Comparison of ENCODE assay signal across 14 cellular contexts in genomic region chr10:112580267-112580666, GRCh38.
DNase-seq lines count a peak whose midpoint lies in the region; ATAC-seq, FAIRE-seq and TF ChIP-seq lines count a peak whose summit lies in the region.
"Had no signal": no experiment of that assay in that cellular context is flagged by ENCODE, and none has a peak within 500 bp of the region (broad histone marks: within the 10 kb centered on the region; RNA-seq: fewer than 3 reads in every experiment).

No MANE protein-coding gene starts in this region.

- in situ Hi-C loops in K562 (cut with MboI): no loop called here

- ATAC-seq in K562 (no peak), HG02759 (IDR thresholded peaks at IDR 0.05; ENCODE audit: unreplicated experiment) (no peak)
- ATAC-seq: CD8-positive, alpha-beta T cell had no signal

- H4K8ac ChIP-seq in mesendoderm (ENCODE audit: low read depth, low read length): no peak overlapping the region

- H4K20me1 ChIP-seq in K562 (replicated peaks; ENCODE audit: control insufficient read depth, insufficient read depth, low read length): no peaks in the 10 kb centered on the region

- H2AK5ac ChIP-seq in mesendoderm (ENCODE audit: low read length): no peak overlapping the region

- H3K27me3 ChIP-seq in K562 (ENCODE audit: control insufficient read depth in 2 of 2, insufficient read depth in 2 of 2, low read length in 2 of 2) (no peaks in the 10 kb centered on the region), mesendoderm (ENCODE audit: insufficient read depth, low read length, poor library complexity) (no peaks in the 10 kb centered on the region)

- no peaks in the 10 kb centered on the region for H3K79me1 ChIP-seq in mesendoderm (ENCODE audit: low read length)

- H3K23ac ChIP-seq in mesendoderm (ENCODE audit: low read length): no peak overlapping the region

- no peak overlapping the region for H3K56ac ChIP-seq in mesendoderm (ENCODE audit: low read length)

- BruUV-seq in K562 (replicated peaks; lab: Mats Ljungman, UMichigan): no TSS peak

- TF ChIP-seq EP300 in K562 (IDR thresholded peaks at IDR 0.05; ENCODE audit: low read length): no peak

- CTCF ChIA-PET in K562 (lab: Yijun Ruan, JAX; ENCODE audit: low intra/inter-chr PET ratio): no interaction called here

- FAIRE-seq in K562 (lab: Jason Lieb, UNC): no peak
- FAIRE-seq: GM12892 had no signal

- no peak overlapping the region for H4K5ac ChIP-seq in mesendoderm (ENCODE audit: low read length)

- no peak overlapping the region for H3K18ac ChIP-seq in mesendoderm (ENCODE audit: low read length)

- H3K36me3 ChIP-seq in K562 (ENCODE audit: control insufficient read depth, insufficient read depth, low read length): no peaks in the 10 kb centered on the region
- H3K36me3 ChIP-seq in mesendoderm (ENCODE audit: control insufficient read depth, insufficient read depth, low read length): no peaks in the 10 kb centered on the region
- H3K36me3 ChIP-seq: HAP-1 had no signal

- H3K27ac ChIP-seq in K562 (ENCODE audit: extremely low read depth, low read depth, low read length) (no peak overlapping the region), mesendoderm (ENCODE audit: low read depth, low read length) (no peak overlapping the region)
- H3K27ac ChIP-seq: HL-60 had no signal

- no peak for TF ChIP-seq CTCF in K562 (IDR thresholded peaks at IDR 0.05 in 2 of 3, conservative IDR thresholded peaks at IDR 0.05 in 1 of 3; ENCODE audit: insufficient read depth in 2 of 3, low read depth in 1 of 3, low read length in 3 of 3)

- no peak overlapping the region for H3K9ac ChIP-seq in K562 (ENCODE audit: insufficient read depth in 1 of 2, low read depth in 2 of 2, low read length in 2 of 2)
- no peak overlapping the region for H3K9ac ChIP-seq in mesendoderm (ENCODE audit: low read length)

- no peak overlapping the region for H3K4ac ChIP-seq in mesendoderm (ENCODE audit: low read depth, low read length)

- POLR2A ChIA-PET in K562 (lab: Yijun Ruan, JAX): no interaction called here

- no peak for TF ChIP-seq POLR2A in K562 (conservative IDR thresholded peaks at IDR 0.05)

- H2AFZ ChIP-seq in K562 (ENCODE audit: low read depth, low read length): no peak overlapping the region

- no peaks in the 10 kb centered on the region for H3K9me3 ChIP-seq in K562 (replicated peaks; ENCODE audit: control insufficient read depth, insufficient read depth, low read depth, low read length)
- H3K9me3 ChIP-seq: HAP-1 had no signal

- no peak overlapping the region for H2BK15ac ChIP-seq in mesendoderm (replicated peaks; ENCODE audit: low read depth)

- 72% methylated on average over 2 of the region's 2 CpGs for WGBS in K562 (ENCODE audit: insufficient coverage, low coverage, missing lambda C conversion rate)
- WGBS in mesendoderm (ENCODE audit: extremely low coverage, insufficient coverage, low lambda C conversion rate): no CpG with 5 or more reads among the region's 2 CpGs

- no peak overlapping the region for H3K4me3 ChIP-seq in K562
- H3K4me3 ChIP-seq in mesendoderm (ENCODE audit: low read length): no peak overlapping the region
- H3K4me3 ChIP-seq: HAP-1 had no signal

- no peak overlapping the region for H2BK5ac ChIP-seq in mesendoderm (ENCODE audit: low read length)

- H3K9me1 ChIP-seq in K562 (ENCODE audit: control insufficient read depth, insufficient read depth, low read length): no peaks in the 10 kb centered on the region

- intact Hi-C loops in K562 (cut with micrococcal nuclease): no loop called here

- no peak overlapping the region for H3K4me2 ChIP-seq in K562 (ENCODE audit: insufficient read depth, low read length)
- no peak overlapping the region for H3K4me2 ChIP-seq in mesendoderm (ENCODE audit: low read length)

- H2BK120ac ChIP-seq in mesendoderm (ENCODE audit: low read depth, low read length): no peak overlapping the region

- H3K4me1 ChIP-seq in K562 (replicated peaks in 1 of 2; ENCODE audit: control insufficient read depth in 2 of 2, insufficient read depth in 2 of 2, low read length in 2 of 2): no peaks in the 10 kb centered on the region
- H3K4me1 ChIP-seq in mesendoderm (ENCODE audit: control insufficient read depth, low read depth, low read length): no peaks in the 10 kb centered on the region

- TF ChIP-seq RAD21 in K562 (CRISPR knock-in tag; conservative IDR thresholded peaks at IDR 0.05 in 1 of 2, IDR thresholded peaks at IDR 0.05 in 1 of 2): no peak

- DNase-seq in HK-2 (ENCODE audit: unreplicated experiment) (peak; percentile 37), K562 (ENCODE audit: extremely low read depth in 1 of 4, low spot score in 3 of 4) (no peak), mesendoderm (peak; percentile 18), NCI-H187 (lab: John Stamatoyannopoulos, UW) (no peak), HPDE6-E6E7 (ENCODE audit: extremely low spot score) (no peak)
- DNase-seq: CD8-positive, alpha-beta T cell; COR-L47; DND-41; GDM1; GOT3 had no signal

- no peaks in the 10 kb centered on the region for H3K79me2 ChIP-seq in K562 (ENCODE audit: control insufficient read depth, insufficient read depth, low read length)
- H3K79me2 ChIP-seq in mesendoderm (ENCODE audit: control insufficient read depth, insufficient read depth, low read length): no peaks in the 10 kb centered on the region

TF ChIP-seq in K562, 482 proteins besides CTCF, POLR2A, EP300 and RAD21:
- TF ChIP-seq HSF4 (CRISPR knock-in tag; IDR thresholded peaks at IDR 0.05; ENCODE audit: borderline replicate concordance): no peak
- TF ChIP-seq NELFE (IDR thresholded peaks at IDR 0.05; ENCODE audit: insufficient read depth, insufficient read length): no peak
- no peak for TF ChIP-seq FOXP1 (CRISPR knock-in tag; IDR thresholded peaks at IDR 0.05)
- no peak for TF ChIP-seq TBL1XR1 (IDR thresholded peaks at IDR 0.05; ENCODE audit: low read length in 2 of 2)
- no peak for TF ChIP-seq EGR1 (conservative IDR thresholded peaks at IDR 0.05)
- no peak for TF ChIP-seq CAMTA2 (CRISPR knock-in tag; conservative IDR thresholded peaks at IDR 0.05)
- peak; percentile 36; the same call in 1 of the 2 replicates for TF ChIP-seq C11orf30 (IDR thresholded peaks at IDR 0.05; ENCODE audit: low read depth)
- TF ChIP-seq PBX2 (CRISPR knock-in tag; IDR thresholded peaks at IDR 0.05; ENCODE audit: low read depth): no peak
- TF ChIP-seq PBX2 (tag; conservative IDR thresholded peaks at IDR 0.05; ENCODE audit: low read depth): no peak
- TF ChIP-seq NFE2 (IDR thresholded peaks at IDR 0.05; ENCODE audit: low read depth): 0 out of 2 replicates have a peak, but pooled peaks have one; percentile 8
- no peak for TF ChIP-seq SMARCA4 (IDR thresholded peaks at IDR 0.05)

Comparison
In these comparisons a context has a peak if more than half of its experiments do, and no peak if none do; other contexts are left out.
1. DNase-seq: peak in HK-2 (single experiment) and mesendoderm (single experiment); none in K562 (0 of 4), NCI-H187 (0 of 2) and HPDE6-E6E7 (single experiment).